In genomic region chr12:111066744-111067437, GRCh38 we compare ENCODE assay signal across 14 cellular contexts. TPM values are rescaled to one million over a fixed set of nuclear protein-coding genes. Genes with fewer than 3 reads are reported as not detected.
DNase-seq lines count a peak whose midpoint lies in the region; ATAC-seq and TF ChIP-seq lines count a peak whose summit lies in the region.
"Had no signal": no experiment of that assay in that cellular context is flagged by ENCODE, and none has a peak within 500 bp of the region (broad histone marks: within the 10 kb centered on the region; RNA-seq: fewer than 3 reads in every experiment).

No MANE protein-coding gene starts in this region.

- 72% methylated on average over 5 of the region's 5 CpGs for WGBS in right cardiac atrium
- 66% methylated on average over 5 of the region's 5 CpGs for WGBS in suprapubic skin

- no peaks in the 10 kb centered on the region for H3F3A ChIP-seq in PC-3 (ENCODE audit: low read length, unreplicated experiment)

- no peaks in the 10 kb centered on the region for H3K9me2 ChIP-seq in PC-3 (replicated peaks; ENCODE audit: low read length)

- H3K4me3 ChIP-seq in right cardiac atrium (ENCODE audit: low read length) = no peak overlapping the region
- no peak overlapping the region for H3K4me3 ChIP-seq in PC-3 (ENCODE audit: low read length)
- H3K4me3 ChIP-seq in suprapubic skin = no peak overlapping the region

- POLR2A ChIA-PET in PC-3 (lab: Charles Lee; ENCODE audit: unreplicated experiment) = no interaction called here

- no peaks in the 10 kb centered on the region for H3K79me2 ChIP-seq in PC-3 (ENCODE audit: low read length)

- no peak for TF ChIP-seq POLR2A in suprapubic skin (IDR thresholded peaks at IDR 0.05)

- H3K9me3 ChIP-seq in right cardiac atrium (ENCODE audit: control insufficient read depth, low read length) (no peaks in the 10 kb centered on the region), PC-3 (ENCODE audit: low read length) (peaks cover 3% of the 10 kb centered on the region; the same call in 1 of the 2 replicates), suprapubic skin (no peaks in the 10 kb centered on the region)

- peak overlapping the region; percentile 7; the same call in 1 of the 2 replicates for H3K4me2 ChIP-seq in PC-3 (ENCODE audit: low read length)

- DNase-seq in cardiac septum (ENCODE audit: low spot score) (peak; percentile 33), right cardiac atrium (no peak), PC-3 (peak; percentile 45), epithelial cell of prostate (ENCODE audit: low read depth, low spot score) (peak; percentile 81), suprapubic skin (ENCODE audit: low spot score in 2 of 2) (no peak), NCI-H446 (lab: John Stamatoyannopoulos, UW) (no peak)
- DNase-seq: activated CD8-positive, alpha-beta T cell treated with anti-CD3 and anti-CD28 coated beads, Interleukin-2, amount 10 ng/mL, durations not matched to agents 7 days and 5 days; midbrain had no signal

- no peak for ATAC-seq in right cardiac atrium
- no peak for ATAC-seq in PC-3
- ATAC-seq in HG03571 (IDR thresholded peaks at IDR 0.05; ENCODE audit: unreplicated experiment) = no peak
- ATAC-seq in HG02885 (IDR thresholded peaks at IDR 0.05; ENCODE audit: poor library complexity, unreplicated experiment) = no peak
- ATAC-seq: activated CD8-positive, alpha-beta T cell treated with anti-CD3 and anti-CD28 coated beads, Interleukin-2, amount 10 ng/mL, durations not matched to agents 7 days and 5 days had no signal

- intact Hi-C loops in cardiac septum (cut with DNase I) (no loop called here), right cardiac atrium (cut with DNase I) (no loop called here), PC-3 (cut with micrococcal nuclease) (no loop called here)

- no peaks in the 10 kb centered on the region for H4K20me1 ChIP-seq in PC-3 (ENCODE audit: low read length)

- H3K36me3 ChIP-seq in PC-3 (ENCODE audit: low read depth, low read length) = no peaks in the 10 kb centered on the region
- no peaks in the 10 kb centered on the region for H3K36me3 ChIP-seq in suprapubic skin

- no peak for TF ChIP-seq EP300 in suprapubic skin (IDR thresholded peaks at IDR 0.05)

- CTCF ChIA-PET in PC-3 (lab: Charles Lee) = no interaction called here

- peak overlapping the region; percentile 64 for H2AFZ ChIP-seq in PC-3 (ENCODE audit: low read length)

- no peak for TF ChIP-seq CTCF in PC-3 (conservative IDR thresholded peaks at IDR 0.05; ENCODE audit: low read depth, low read length)
- no peak for TF ChIP-seq CTCF in suprapubic skin (IDR thresholded peaks at IDR 0.05)

- BruUV-seq in PC-3 (replicated peaks; lab: Mats Ljungman, UMichigan) = no TSS peak

- H3K27me3 ChIP-seq in right cardiac atrium (ENCODE audit: control insufficient read depth, insufficient read depth) (peaks cover 2% of the 10 kb centered on the region), PC-3 (ENCODE audit: low read length) (no peaks in the 10 kb centered on the region), suprapubic skin (peaks cover 8% of the 10 kb centered on the region)

- no peaks in the 10 kb centered on the region for H3K4me1 ChIP-seq in right cardiac atrium (ENCODE audit: control insufficient read depth, insufficient read depth, low read length)
- peaks cover 33% of the 10 kb centered on the region for H3K4me1 ChIP-seq in PC-3 (ENCODE audit: insufficient read depth, low read length)
- no peaks in the 10 kb centered on the region for H3K4me1 ChIP-seq in suprapubic skin

- H3K27ac ChIP-seq in right cardiac atrium (ENCODE audit: low read length) (no peak overlapping the region), PC-3 (ENCODE audit: low read length) (peak overlapping the region; percentile 18), epithelial cell of prostate (peak overlapping the region; percentile 97), suprapubic skin (no peak overlapping the region)

- H3K9ac ChIP-seq in PC-3 (ENCODE audit: low read length) = no peak overlapping the region

RNA-seq across cellular contexts. Expression of gene CUX2, which starts 32.9 kb away (rescaled TPM):
- total RNA-seq in cardiac septum = 1.2 TPM
- total RNA-seq in right cardiac atrium = not detected
- not detected for polyA plus RNA-seq in right cardiac atrium
- total RNA-seq in PC-3 (2014; rRNA removed) = not detected in 2 replicates
- total RNA-seq in suprapubic skin = 1 to 10 TPM in 1 of 4 donors, under 1 TPM in 2, not detected in 1; 0.23 to 1.7 (median 0.47) TPM
- total RNA-seq: osteocyte; T-helper 2 cell treated with Interferon-gamma antibody and Interleukin-4, amounts not matched to agents 100 ng/mL and 5 ng/mL, for 36 hours had no signal
- polyA plus RNA-seq: AG04450, IgD-negative memory B cell had no signal

Comparison
In these comparisons a context has a peak if more than half of its experiments do, and no peak if none do; other contexts are left out.
1. DNase-seq: peak in cardiac septum (single experiment), PC-3 (single experiment) and epithelial cell of prostate (single experiment); none in right cardiac atrium (0 of 3), suprapubic skin (0 of 2) and NCI-H446 (0 of 2).
2. H3K27ac ChIP-seq: peak in PC-3 (single experiment) and epithelial cell of prostate (single experiment); none in right cardiac atrium (single experiment) and suprapubic skin (single experiment).